Comparison of ENCODE assay signal across 9 cellular contexts in genomic region chr12:66131067-66131688, GRCh38. TPM values are rescaled to one million over a fixed set of nuclear protein-coding genes. Genes with fewer than 3 reads are reported as not detected.
A peak's percentile ranks its signal among the peaks of the same experiment; 100 is the strongest.
DNase-seq lines count a peak whose midpoint lies in the region; ATAC-seq and TF ChIP-seq lines count a peak whose summit lies in the region.
"Had no signal": no experiment of that assay in that cellular context is flagged by ENCODE, and none has a peak within 500 bp of the region (broad histone marks: within the 10 kb centered on the region; RNA-seq: fewer than 3 reads in every experiment).

No MANE protein-coding gene starts in this region.

- H3K9ac ChIP-seq in DND-41 (ENCODE audit: low read depth, low read length) = peak overlapping the region; percentile 72

- TF ChIP-seq CTCF in DND-41 (IDR thresholded peaks at IDR 0.05; ENCODE audit: borderline replicate concordance, extremely low read depth, low read length, poor library complexity, severe bottlenecking) (no peak), adrenal gland (IDR thresholded peaks at IDR 0.05) (no peak), lower leg skin (IDR thresholded peaks at IDR 0.05) (no peak), upper lobe of right lung (IDR thresholded peaks at IDR 0.05) (no peak)

- DNase-seq in DND-41 (no peak), adrenal gland (no peak), lower leg skin (ENCODE audit: low spot score in 2 of 2) (no peak), upper lobe of right lung (no peak), nucleus accumbens (lab: John Stamatoyannopoulos, UW) (no peak), NCI-H774 (lab: John Stamatoyannopoulos, UW) (no peak)

- H3K4me1 ChIP-seq in DND-41 (ENCODE audit: insufficient read depth, low read length) (peaks cover 44% of the 10 kb centered on the region), adrenal gland (replicated peaks in 1 of 2) (peaks cover 20 to 46% of the 10 kb centered on the region in 2 donors), upper lobe of right lung (peaks cover 17% of the 10 kb centered on the region)

- H3K4me2 ChIP-seq in DND-41 (ENCODE audit: insufficient read depth, low read length) = peak overlapping the region; percentile 94

- peak overlapping the region; percentile 57 to 76 for H3K4me3 ChIP-seq in DND-41 (ENCODE audit: low read depth in 1 of 2, low read length in 2 of 2)
- peak overlapping the region; percentile 30 to 94 (median 70) for H3K4me3 ChIP-seq in adrenal gland
- peak overlapping the region; percentile 92 for H3K4me3 ChIP-seq in lower leg skin (ENCODE audit: low read depth, poor library complexity, severe bottlenecking)
- H3K4me3 ChIP-seq in upper lobe of right lung = peak overlapping the region; percentile 83

- H3K36me3 ChIP-seq in DND-41 (ENCODE audit: insufficient read depth, low read length) (peaks cover 44% of the 10 kb centered on the region), adrenal gland (replicated peaks in 1 of 2) (peaks cover 0 to 10% of the 10 kb centered on the region in 2 donors), upper lobe of right lung (peaks cover 22% of the 10 kb centered on the region)

- no peak for TF ChIP-seq POLR2A in adrenal gland (IDR thresholded peaks at IDR 0.05)
- TF ChIP-seq POLR2A in lower leg skin (IDR thresholded peaks at IDR 0.05) = no peak

- peaks cover 65% of the 10 kb centered on the region for H3K79me2 ChIP-seq in DND-41 (ENCODE audit: insufficient read depth, low read length)

- H3K27ac ChIP-seq in DND-41 (ENCODE audit: low read length) (peak overlapping the region; percentile 87), adrenal gland (peak overlapping the region in 4 of 5 donors; percentile 48 to 84 (median 70)), upper lobe of right lung (peak overlapping the region; percentile 80)

- intact Hi-C loops in adrenal gland (cut with DNase I) (no loop called here), lower leg skin (cut with DNase I; ENCODE audit: low total_unique reads) (no loop called here), upper lobe of right lung (cut with DNase I) (no loop called here)

- H3K27me3 ChIP-seq in DND-41 (ENCODE audit: insufficient read depth, low read length, poor library complexity) (no peaks in the 10 kb centered on the region), adrenal gland (no peaks in the 10 kb centered on the region), upper lobe of right lung (no peaks in the 10 kb centered on the region)

- 0 out of 2 replicates have a peak, but pooled peaks cover 2% of the 10 kb centered on the region for H4K20me1 ChIP-seq in DND-41 (ENCODE audit: insufficient read depth, low read length)

- ATAC-seq in DND-41 (ENCODE audit: insufficient read depth, low read depth) (no peak), HG03097 (IDR thresholded peaks at IDR 0.05; ENCODE audit: low FRiP score, unreplicated experiment) (peak; percentile 5), upper lobe of right lung (no peak), HG03469 (IDR thresholded peaks at IDR 0.05; ENCODE audit: unreplicated experiment) (no peak)

- WGBS in adrenal gland, 4 donors = 8 to 12% (median 8%) methylated on average over 11 of the region's 11 CpGs
- WGBS in lower leg skin, 2 donors = 4 to 7% methylated on average over 11 of the region's 11 CpGs

- peak overlapping the region; percentile 92 for H2AFZ ChIP-seq in DND-41 (ENCODE audit: low read depth, low read length)

- H3K9me3 ChIP-seq in DND-41 (ENCODE audit: insufficient read depth, low read length, severe bottlenecking) = no peaks in the 10 kb centered on the region
- H3K9me3 ChIP-seq in adrenal gland (replicated peaks in 1 of 3) = no peaks in the 10 kb centered on the region
- H3K9me3 ChIP-seq in upper lobe of right lung = no peaks in the 10 kb centered on the region

RNA-seq across cellular contexts. Expression of gene LLPH, which starts 0.6 kb away (rescaled TPM):
- total RNA-seq in adrenal gland (10 to 100 TPM in 7 of 8 donors, 1 to 10 TPM in 1; 5.5 to 47.8 (median 33.3) TPM), lower leg skin (1 to 10 TPM; 1.3 to 6.0 (median 4.6) TPM), upper lobe of right lung (17.1 TPM)
- polyA plus RNA-seq in adrenal gland = 100 to 1,000 TPM in 1 of 3 donors, 10 to 100 TPM in 2; 15.2 to 145 (median 16.1) TPM

RNA-seq across cellular contexts. Expression of gene TMBIM4, which starts 38.6 kb away (rescaled TPM):
- 100 to 1,000 TPM; 173 to 291 (median 226) TPM for total RNA-seq in adrenal gland
- polyA plus RNA-seq in adrenal gland = 100 to 1,000 TPM in 2 of 3 donors, 10 to 100 TPM in 1; 94.3 to 248 (median 149) TPM
- 100 to 1,000 TPM in 1 of 4 donors, 10 to 100 TPM in 3; 66.4 to 108 (median 83.7) TPM for total RNA-seq in lower leg skin
- total RNA-seq in upper lobe of right lung = 154 TPM

RNA-seq across cellular contexts. Expression of gene IRAK3, which starts 57.8 kb away (rescaled TPM):
- 10 to 100 TPM in 5 of 8 donors, 1 to 10 TPM in 3; 7.1 to 29.0 (median 11.6) TPM for total RNA-seq in adrenal gland
- 1 to 10 TPM; 3.3 to 6.4 (median 4.9) TPM for polyA plus RNA-seq in adrenal gland
- 1 to 10 TPM; 2.3 to 9.4 (median 5.5) TPM for total RNA-seq in lower leg skin
- total RNA-seq in upper lobe of right lung = 44.6 TPM
- total RNA-seq: SK-MEL-5 had no signal
